ENCODE assay signal across 16 cellular contexts in the genomic region with DNA sequence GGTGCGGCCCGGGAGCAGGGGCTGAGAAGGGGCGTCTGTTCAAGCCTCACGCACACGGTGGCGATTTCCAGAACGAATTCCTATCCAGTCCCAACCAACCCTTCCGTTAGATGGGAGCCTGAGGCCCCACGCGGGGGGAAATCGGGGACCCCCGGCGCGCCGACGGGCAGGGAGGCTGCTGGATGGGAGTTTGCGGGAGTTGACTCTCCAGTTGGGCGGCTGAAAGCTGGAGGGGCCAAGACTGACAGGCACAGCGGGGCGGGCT. TPM values are rescaled to one million over a fixed set of nuclear protein-coding genes. Genes with fewer than 3 reads are reported as not detected.
A peak's percentile ranks its signal among the peaks of the same experiment; 100 is the strongest.
DNase-seq lines count a peak whose midpoint lies in the region; ATAC-seq and TF ChIP-seq lines count a peak whose summit lies in the region.
"Had no signal": no experiment of that assay in that cellular context is flagged by ENCODE, and none has a peak within 500 bp of the region (broad histone marks: within the 10 kb centered on the region; RNA-seq: fewer than 3 reads in every experiment).

No MANE protein-coding gene starts in this region.

- H3K4me1 ChIP-seq in ACC112 (ENCODE audit: control insufficient read depth, insufficient read depth, low read length, unreplicated experiment) = peaks cover 7% of the 10 kb centered on the region
- H3K4me1 ChIP-seq in HCT116 (ENCODE audit: control insufficient read depth in 1 of 2, insufficient read depth in 2 of 2, low read length in 2 of 2) = peaks cover 24 to 41% of the 10 kb centered on the region in 2 experiments
- peaks cover 15% of the 10 kb centered on the region for H3K4me1 ChIP-seq in colonic mucosa
- peaks cover 0 to 74% (median 27%) of the 10 kb centered on the region in 4 donors for H3K4me1 ChIP-seq in right lobe of liver
- peaks cover 9% of the 10 kb centered on the region for H3K4me1 ChIP-seq in effector memory CD4-positive, alpha-beta T cell (ENCODE audit: control insufficient read depth, insufficient read depth, low read length, poor library complexity, severe bottlenecking)

- 36% methylated on average over 5 of the region's 20 CpGs for WGBS in right lobe of liver (ENCODE audit: insufficient coverage, low coverage, low lambda C conversion rate, missing lambda C conversion rate)

- H3K9me2 ChIP-seq in HCT116 (ENCODE audit: insufficient read depth) = no peaks in the 10 kb centered on the region

- TF ChIP-seq RAD21 in HCT116 (IDR thresholded peaks at IDR 0.05; ENCODE audit: low read depth) = no peak

- H3K36me3 ChIP-seq in ACC112 (ENCODE audit: insufficient read depth, low read length) (no peaks in the 10 kb centered on the region), HCT116 (ENCODE audit: control insufficient read depth in 1 of 2, insufficient read depth in 2 of 2, low read length in 2 of 2) (no peaks in the 10 kb centered on the region), colonic mucosa (no peaks in the 10 kb centered on the region), right lobe of liver (peaks cover 0 to 7% (median 0%) of the 10 kb centered on the region in 4 donors)
- H3K36me3 ChIP-seq in effector memory CD4-positive, alpha-beta T cell (ENCODE audit: control insufficient read depth, insufficient read depth, low read length) = no peaks in the 10 kb centered on the region
- H3K36me3 ChIP-seq: thyroid gland had no signal

- H3K4me3 ChIP-seq in ACC112 (ENCODE audit: low read depth, low read length) (peak overlapping the region; percentile 67; the same call in 1 of the 2 replicates), HCT116 (replicated peaks in 1 of 2; ENCODE audit: low read depth in 1 of 2, low read length in 2 of 2) (no peak overlapping the region), colonic mucosa (peak overlapping the region; percentile 5), right lobe of liver (peak overlapping the region in 1 of 3 donors; percentile 45)
- no peak overlapping the region for H3K4me3 ChIP-seq in effector memory CD4-positive, alpha-beta T cell (ENCODE audit: insufficient read depth, low read depth, low read length, poor library complexity, severe bottlenecking)
- H3K4me3 ChIP-seq: thyroid gland had no signal

- no peak overlapping the region for H3K9ac ChIP-seq in HCT116 (ENCODE audit: low read length)
- peak overlapping the region in 1 of 2 donors; percentile 41 for H3K9ac ChIP-seq in colonic mucosa (ENCODE audit: low read depth in 2 of 2, low read length in 2 of 2)

- CTCF ChIA-PET in HCT116 (lab: Charles Lee) = interaction anchor here (0.6 to 3.1 kb wide), 32 partner anchors 9 to 1390 kb away, joined by 3 to 41 read pairs (median 6); partner anchors contain the start of genes EXOC3L4 and TNFAIP2

- POLR2A ChIA-PET in HCT116 (lab: Charles Lee) = interaction anchor here (0.7 to 1.0 kb wide), 2 partner anchors 10 to 190 kb away, joined by 3 to 6 read pairs; partner anchors contain the start of gene EXOC3L4

- H3K4me2 ChIP-seq in HCT116 (ENCODE audit: low read length) = peak overlapping the region; percentile 60

- H3K27me3 ChIP-seq in ACC112 (ENCODE audit: insufficient read depth, low read length) (peaks cover 6% of the 10 kb centered on the region; the same call in 1 of the 2 replicates), HCT116 (ENCODE audit: insufficient read depth, low read length) (no peaks in the 10 kb centered on the region), colonic mucosa (peaks cover 23% of the 10 kb centered on the region), right lobe of liver (no peaks in the 10 kb centered on the region)
- H3K27me3 ChIP-seq in effector memory CD4-positive, alpha-beta T cell (replicated peaks; ENCODE audit: control insufficient read depth, insufficient read depth, low read length, poor library complexity, severe bottlenecking) = peaks cover 26% of the 10 kb centered on the region

- no peaks in the 10 kb centered on the region for H3K9me3 ChIP-seq in HCT116 (ENCODE audit: control insufficient read depth in 1 of 2, insufficient read depth in 1 of 2, low read depth in 1 of 2, low read length in 2 of 2)
- no peaks in the 10 kb centered on the region for H3K9me3 ChIP-seq in colonic mucosa
- H3K9me3 ChIP-seq in right lobe of liver = no peaks in the 10 kb centered on the region
- H3K9me3 ChIP-seq in effector memory CD4-positive, alpha-beta T cell (ENCODE audit: control insufficient read depth, low read length) = no peaks in the 10 kb centered on the region
- H3K9me3 ChIP-seq: thyroid gland had no signal

- H3K79me2 ChIP-seq in ACC112 (ENCODE audit: control insufficient read depth, insufficient read depth, low read length, unreplicated experiment) = no peaks in the 10 kb centered on the region
- H3K79me2 ChIP-seq in HCT116 (ENCODE audit: insufficient read depth, low read length) = no peaks in the 10 kb centered on the region

- intact Hi-C loops in HCT116 (cut with micrococcal nuclease) = no loop called here
- intact Hi-C loops in colonic mucosa (cut with DNase I) = loop anchor here (10.0 kb wide), 2 partner anchors 80 to 190 kb away; no protein-coding TSS in a partner anchor
- intact Hi-C loops in right lobe of liver (cut with DNase I) = loop anchor here (10.0 kb wide), 2 partner anchors 80 to 180 kb away; no protein-coding TSS in a partner anchor

- no peak for TF ChIP-seq CTCF in HCT116 (IDR thresholded peaks at IDR 0.05 in 2 of 3, conservative IDR thresholded peaks at IDR 0.05 in 1 of 3; ENCODE audit: borderline replicate concordance in 1 of 3, insufficient read depth in 1 of 3, low read depth in 2 of 3, low read length in 2 of 3)
- TF ChIP-seq CTCF in colonic mucosa (IDR thresholded peaks at IDR 0.05) = no peak
- no peak for TF ChIP-seq CTCF in right lobe of liver (IDR thresholded peaks at IDR 0.05)

- no peak overlapping the region for H3K27ac ChIP-seq in ACC112 (ENCODE audit: low read depth, low read length)
- no peak overlapping the region; the same call in 1 of the 2 replicates for H3K27ac ChIP-seq in HCT116 (ENCODE audit: low read depth, low read length)
- H3K27ac ChIP-seq in colonic mucosa = no peak overlapping the region
- H3K27ac ChIP-seq in right lobe of liver = peak overlapping the region in 1 of 3 donors; percentile 63
- H3K27ac ChIP-seq in effector memory CD4-positive, alpha-beta T cell (ENCODE audit: insufficient read depth, low read length, poor library complexity, severe bottlenecking) = no peak overlapping the region
- H3K27ac ChIP-seq: skin epidermis, thyroid gland had no signal

- BruUV-seq in HCT116 (replicated peaks; lab: Mats Ljungman, UMichigan) = no TSS peak

- RAD21 ChIA-PET in HCT116 (lab: Charles Lee; ENCODE audit: low non-redundant PET in 1 of 2, low total read pairs in 2 of 2, uncharacterized antibody in 2 of 2, unreplicated experiment in 2 of 2) = interaction anchor here (0.6 to 2.1 kb wide), 13 partner anchors 26 to 417 kb away, joined by 3 to 18 read pairs (median 3); no protein-coding TSS in a partner anchor

- no peak for ATAC-seq in HCT116
- no peak for ATAC-seq in right lobe of liver
- ATAC-seq in GM19328 (IDR thresholded peaks at IDR 0.05; ENCODE audit: unreplicated experiment) = no peak

- H2AFZ ChIP-seq in ACC112 (ENCODE audit: low read length, unreplicated experiment) = no peak overlapping the region
- no peak overlapping the region for H2AFZ ChIP-seq in HCT116 (ENCODE audit: low read depth, low read length, poor library complexity, severe bottlenecking)

- TF ChIP-seq POLR2A in HCT116 (IDR thresholded peaks at IDR 0.05; ENCODE audit: borderline replicate concordance, extremely low read depth, insufficient read depth, insufficient read length) (no peak), right lobe of liver (IDR thresholded peaks at IDR 0.05) (no peak)

- no peak for DNase-seq in HCT116 (ENCODE audit: low read depth, low spot score)
- DNase-seq in colonic mucosa = no peak
- DNase-seq in right lobe of liver = peak in 2 of 3 donors; percentile 38 to 68
- DNase-seq in effector memory CD4-positive, alpha-beta T cell = no peak
- DNase-seq in iPS-NIHi11 (ENCODE audit: low spot score) = no peak
- no peak for DNase-seq in foreskin melanocyte
- DNase-seq: NCI-H524 treated with DMSO at 0.1 percent for 48 hours had no signal

- H4K20me1 ChIP-seq in HCT116 (ENCODE audit: insufficient read depth) = no peaks in the 10 kb centered on the region

TF ChIP-seq in HCT116, 20 proteins besides CTCF, POLR2A, EP300 and RAD21 (continues in another document):
- no peak for TF ChIP-seq ATF3 (IDR thresholded peaks at IDR 0.05)
- no peak for TF ChIP-seq SIN3A (IDR thresholded peaks at IDR 0.05; ENCODE audit: low read depth)
- no peak for TF ChIP-seq EGR1 (IDR thresholded peaks at IDR 0.05; ENCODE audit: low read depth)
- TF ChIP-seq SRF (IDR thresholded peaks at IDR 0.05; ENCODE audit: low read depth) = no peak
- TF ChIP-seq ZBTB33 (IDR thresholded peaks at IDR 0.05; ENCODE audit: extremely low read depth, insufficient replicate concordance, low read length) = no peak

RNA-seq across cellular contexts. Expression of gene EXOC3L4, which starts 9.8 kb away (rescaled TPM):
- not detected for total RNA-seq in HCT116 (2021; ENCODE audit: unreplicated experiment)
- 0.15 and 0.34 TPM in 2 replicates for polyA plus RNA-seq in HCT116 (2012)
- 10 to 100 TPM; 11.3 to 15.6 TPM for total RNA-seq in colonic mucosa
- 10 to 100 TPM; 34.2 to 87.1 (median 48.1) TPM for total RNA-seq in right lobe of liver
- total RNA-seq: activated CD4-positive, alpha-beta T cell treated with anti-CD3 and anti-CD28 coated beads, Interleukin-2, amount 10 ng/mL, durations not matched to agents 24 days and 14 days; CD4-positive, alpha-beta T cell had no signal

RNA-seq across cellular contexts. Expression of gene TNFAIP2, which starts 18.9 kb away (rescaled TPM):
- total RNA-seq in HCT116 (2021; ENCODE audit: unreplicated experiment) = 74.8 TPM
- polyA plus RNA-seq in HCT116 (2012) = 49.6 and 52.9 TPM in 2 replicates
- 10 to 100 TPM; 10.5 to 26.9 TPM for total RNA-seq in colonic mucosa
- total RNA-seq in right lobe of liver = 100 to 1,000 TPM in 1 of 6 experiments, 10 to 100 TPM in 5; 23.2 to 122 (median 32.6) TPM

RNA-seq across cellular contexts. Expression of gene LBHD2, which starts 20.3 kb away (rescaled TPM):
- total RNA-seq in HCT116 (2021; ENCODE audit: unreplicated experiment) = not detected
- not detected in 2 replicates for polyA plus RNA-seq in HCT116 (2012)
- total RNA-seq in colonic mucosa = not detected
- total RNA-seq in right lobe of liver = not detected
- total RNA-seq: activated CD4-positive, alpha-beta T cell treated with anti-CD3 and anti-CD28 coated beads, Interleukin-2, amount 10 ng/mL, durations not matched to agents 24 days and 14 days; CD4-positive, alpha-beta T cell; H9; progenitor cell of endocrine pancreas; Right ventricle myocardium inferior; thyroid gland had no signal

RNA-seq across cellular contexts. Expression of gene CDC42BPB, which starts 47.0 kb away (rescaled TPM):
- 85.6 TPM for total RNA-seq in HCT116 (2021; ENCODE audit: unreplicated experiment)
- 81.0 and 89.0 TPM in 2 replicates for polyA plus RNA-seq in HCT116 (2012)
- 10 to 100 TPM; 67.9 to 83.8 TPM for total RNA-seq in colonic mucosa
- 10 to 100 TPM; 38.4 to 55.5 (median 43.0) TPM for total RNA-seq in right lobe of liver

Comparison
In these comparisons a context has a peak if more than half of its experiments do, and no peak if none do; other contexts are left out.
1. H3K4me3 ChIP-seq: peak in ACC112 (single experiment) and colonic mucosa (single experiment); none in HCT116 (0 of 2) and effector memory CD4-positive, alpha-beta T cell (single experiment).
2. DNase-seq: peak in right lobe of liver (2 of 3); none in HCT116 (single experiment), colonic mucosa (single experiment), effector memory CD4-positive, alpha-beta T cell (0 of 3), iPS-NIHi11 (single experiment) and foreskin melanocyte (single experiment).
3. RNA of gene EXOC3L4, which starts 9.8 kb away (total RNA-seq): 34.2 to 87.1 TPM in right lobe of liver and 11.3 to 15.6 TPM in colonic mucosa; not detected in HCT116 (single experiment); every median in the first group is over 10 times any median in the second.